In genomic region chr16:89574681-89575246, GRCh38 we compare ENCODE assay signal across 8 cellular contexts. TPM values are rescaled to one million over a fixed set of nuclear protein-coding genes. Genes with fewer than 3 reads are reported as not detected.
DNase-seq lines count a peak whose midpoint lies in the region; ATAC-seq and TF ChIP-seq lines count a peak whose summit lies in the region.

No MANE protein-coding gene starts in this region.

- in situ Hi-C loops in ACHN (cut with HindIII; ENCODE audit: low pct_ligation_motif_present, low pct_unique_long_range_greater_than_20kb, low sequenced_read_pairs), result no loop called here

- POLR2A ChIA-PET in BJ (lab: Charles Lee), result no interaction called here

- peak overlapping the region; percentile 33 for H3K4me3 ChIP-seq in BJ (ENCODE audit: low read depth, low read length)
- peak overlapping the region; percentile 40 for H3K4me3 ChIP-seq in retinal pigment epithelial cell (ENCODE audit: low read length)

- no peaks in the 10 kb centered on the region for H3K36me3 ChIP-seq in BJ (ENCODE audit: control insufficient read depth, insufficient read depth, low read length)

- TF ChIP-seq CTCF in BJ (IDR thresholded peaks at IDR 0.05; ENCODE audit: insufficient read depth, low read depth, low read length) (peak; percentile 51), retinal pigment epithelial cell (conservative IDR thresholded peaks at IDR 0.05; ENCODE audit: low read depth, low read length) (peak; percentile 67)

- no peak for DNase-seq in BJ (ENCODE audit: low read depth)
- DNase-seq in NCI-H460 (ENCODE audit: extremely low read depth, low read depth), result peak; percentile 72
- DNase-seq in activated T-helper 9 cell treated with anti-CD3 and anti-CD28 coated beads, Interleukin-2, amount 50 U/mL, for 16 hours (ENCODE audit: low read depth), result peak; percentile 32
- DNase-seq in germinal center (ENCODE audit: low spot score), result peak; percentile 80
- DNase-seq in retinal pigment epithelial cell (ENCODE audit: low read depth), result no peak
- DNase-seq in ACHN, result no peak

- ATAC-seq in GM21390 (IDR thresholded peaks at IDR 0.05; ENCODE audit: unreplicated experiment), result peak; percentile 58
- ATAC-seq in HG03521 (IDR thresholded peaks at IDR 0.05; ENCODE audit: unreplicated experiment), result no peak

- H3K27me3 ChIP-seq in BJ (ENCODE audit: control insufficient read depth, insufficient read depth, low read length), result no peaks in the 10 kb centered on the region

- CTCF ChIA-PET in BJ (lab: Yijun Ruan, JAX), result interaction anchor here (0.7 to 3.3 kb wide), 9 partner anchors 16 to 286 kb away, joined by 3 to 35 read pairs (median 5); no protein-coding TSS in a partner anchor

RNA-seq across cellular contexts. Expression of gene CPNE7, which starts 0.8 kb away (rescaled TPM):
- 4.2 and 7.1 TPM in 2 replicates for polyA plus RNA-seq in BJ (2011; rRNA removed)
- polyA minus RNA-seq in BJ (2011; rRNA and poly(A)+ RNA removed), result 2.8 and 3.7 TPM in 2 replicates
- 38.5 and 43.1 TPM in 2 replicates for total RNA-seq in NCI-H460 (2014; rRNA removed; shearing (Covaris generic))
- polyA plus RNA-seq in NCI-H460 (2014; cell fraction: nucleus; rRNA removed), result 519 and 567 TPM in 2 replicates

RNA-seq across cellular contexts. Expression of gene RPL13, which starts 14.3 kb away (rescaled TPM):
- polyA plus RNA-seq in BJ (2011; rRNA removed), result 4,141 and 4,466 TPM in 2 replicates
- polyA minus RNA-seq in BJ (2011; rRNA and poly(A)+ RNA removed), result 726 and 1,138 TPM in 2 replicates
- 6,150 and 6,947 TPM in 2 replicates for total RNA-seq in NCI-H460 (2014; rRNA removed; shearing (Covaris generic))
- polyA plus RNA-seq in NCI-H460 (2014; cell fraction: nucleus; rRNA removed), result 14,165 and 27,245 TPM in 2 replicates

RNA-seq across cellular contexts. Expression of gene DPEP1, which starts 38.7 kb away (rescaled TPM):
- not detected in 2 replicates for polyA plus RNA-seq in BJ (2011; rRNA removed)
- polyA minus RNA-seq in BJ (2011; rRNA and poly(A)+ RNA removed), result not detected in 2 replicates
- total RNA-seq in NCI-H460 (2014; rRNA removed; shearing (Covaris generic)), result 0.17 TPM in 1 of 2 replicates, not detected in the other
- polyA plus RNA-seq in NCI-H460 (2014; cell fraction: nucleus; rRNA removed), result 0.39 TPM in 1 of 2 replicates, not detected in the other

Comparison
In these comparisons a context has a peak if more than half of its experiments do, and no peak if none do; other contexts are left out.
1. DNase-seq: peak in NCI-H460 (single experiment), activated T-helper 9 cell treated with anti-CD3 and anti-CD28 coated beads, Interleukin-2, amount 50 U/mL, for 16 hours (single experiment) and germinal center (single experiment); none in BJ (single experiment), retinal pigment epithelial cell (single experiment) and ACHN (single experiment).